1 cellular context compared by ENCODE assay signal in genomic region chr15:78177447-78177873, GRCh38.
TF ChIP-seq lines count a peak whose summit lies in the region.

No MANE protein-coding gene starts in this region.

TF ChIP-seq in GM12878, 131 proteins besides CTCF, POLR2A, EP300 and RAD21:
- TF ChIP-seq IKZF1 (conservative IDR thresholded peaks at IDR 0.05) (0 out of 2 replicates have a peak, but pooled peaks have one; percentile 26), TCF12 (IDR thresholded peaks at IDR 0.05; ENCODE audit: low read depth, low read length) (0 out of 2 replicates have a peak, but pooled peaks have one; percentile 19), NR2F1 (conservative IDR thresholded peaks at IDR 0.05) (no peak), SMC3 (IDR thresholded peaks at IDR 0.05; ENCODE audit: borderline replicate concordance, low read length) (peak; percentile 68), YY1 (IDR thresholded peaks at IDR 0.05; ENCODE audit: low read depth, low read length) (peak; percentile 82), PAX8 (IDR thresholded peaks at IDR 0.05) (no peak)
